ENCODE assay signal across 1 cellular context in genomic region chr14:91060472-91061308, GRCh38.
A peak's percentile ranks its signal among the peaks of the same experiment; 100 is the strongest.
TF ChIP-seq lines count a peak whose summit lies in the region.

TSS of gene RPS6KA5 (minus strand) at chr14:91060641. CDS start at chr14:91060434, 207 bp downstream.

TF ChIP-seq in K562, 482 proteins besides CTCF, POLR2A, EP300 and RAD21 (continued from another document and continues in another):
- TF ChIP-seq POLR2AphosphoS5 (IDR thresholded peaks at IDR 0.05; ENCODE audit: control insufficient read depth, insufficient read depth, low read depth, low read length) (peak; percentile 34; the same call in 1 of the 2 replicates), HOMEZ (CRISPR knock-in tag; IDR thresholded peaks at IDR 0.05) (no peak), ETV1 (tag; conservative IDR thresholded peaks at IDR 0.05; ENCODE audit: low read depth) (no peak), NBN (IDR thresholded peaks at IDR 0.05; ENCODE audit: low read depth) (no peak), HDAC6 (IDR thresholded peaks at IDR 0.05; ENCODE audit: low read depth, low read length) (no peak), PTBP1 (IDR thresholded peaks at IDR 0.05; ENCODE audit: low read depth, low read length) (no peak), CREB5 (CRISPR knock-in tag; IDR thresholded peaks at IDR 0.05) (no peak), BCL6 (CRISPR knock-in tag; IDR thresholded peaks at IDR 0.05) (no peak), MCM7 (IDR thresholded peaks at IDR 0.05) (no peak), NCOA4 (IDR thresholded peaks at IDR 0.05; ENCODE audit: partially characterized antibody) (no peak), FOXP1 (CRISPR knock-in tag; IDR thresholded peaks at IDR 0.05) (no peak), ZBTB43 (CRISPR knock-in tag; IDR thresholded peaks at IDR 0.05) (no peak), HMGN3 (IDR thresholded peaks at IDR 0.05; ENCODE audit: borderline replicate concordance, extremely low read depth, insufficient read length, low read depth, low read length) (no peak), ZNF696 (CRISPR knock-in tag; conservative IDR thresholded peaks at IDR 0.05) (no peak), CXXC5 (CRISPR knock-in tag; IDR thresholded peaks at IDR 0.05) (peak; percentile 78; the same call in 1 of the 2 replicates), ZFP1 (CRISPR knock-in tag; IDR thresholded peaks at IDR 0.05) (no peak), ZNF589 (CRISPR knock-in tag; IDR thresholded peaks at IDR 0.05; ENCODE audit: low read depth) (no peak), CHD2 (IDR thresholded peaks at IDR 0.05; ENCODE audit: low read depth, low read length) (peak; percentile 79), ARID2 (IDR thresholded peaks at IDR 0.05) (no peak), SAP30 (IDR thresholded peaks at IDR 0.05; ENCODE audit: borderline replicate concordance, insufficient read depth, low read depth, low read length, poor library complexity, severe bottlenecking) (peak; percentile 90), CBX2 (IDR thresholded peaks at IDR 0.05; ENCODE audit: insufficient read depth, low read length, poor library complexity, severe bottlenecking) (no peak), DLX4 (CRISPR knock-in tag; IDR thresholded peaks at IDR 0.05) (no peak), PML (IDR thresholded peaks at IDR 0.05; ENCODE audit: low read length) (peak; percentile 29; the same call in 1 of the 2 replicates), PURB (CRISPR knock-in tag; IDR thresholded peaks at IDR 0.05; ENCODE audit: low read depth) (no peak), SETDB1 (IDR thresholded peaks at IDR 0.05; ENCODE audit: low read length) (no peak), ARID4B (CRISPR knock-in tag; IDR thresholded peaks at IDR 0.05) (no peak), ZNF263 (CRISPR knock-in tag; IDR thresholded peaks at IDR 0.05; ENCODE audit: borderline replicate concordance) (no peak), KLF1 (tag; IDR thresholded peaks at IDR 0.05) (no peak), TAF7 (tag; IDR thresholded peaks at IDR 0.05) (peak; percentile 66; the same call in 1 of the 2 replicates), ZNF609 (CRISPR knock-in tag; IDR thresholded peaks at IDR 0.05; ENCODE audit: borderline replicate concordance) (no peak), ZNF140 (CRISPR knock-in tag; IDR thresholded peaks at IDR 0.05) (no peak), MCM5 (IDR thresholded peaks at IDR 0.05; ENCODE audit: low read depth) (no peak), NR3C1 (CRISPR knock-in tag; IDR thresholded peaks at IDR 0.05) (no peak), ZNF518B (CRISPR knock-in tag; IDR thresholded peaks at IDR 0.05) (no peak), ZNF830 (CRISPR knock-in tag; IDR thresholded peaks at IDR 0.05) (no peak), RBM25 (IDR thresholded peaks at IDR 0.05; ENCODE audit: low read depth, low read length, severe bottlenecking) (peak; percentile 85), SAFB (IDR thresholded peaks at IDR 0.05; ENCODE audit: borderline replicate concordance, low read depth, low read length) (no peak), NR2C2 (CRISPR knock-in tag; IDR thresholded peaks at IDR 0.05) (no peak), NR2C2 (tag; IDR thresholded peaks at IDR 0.05) (peak; percentile 68), CAMTA2 (CRISPR knock-in tag; conservative IDR thresholded peaks at IDR 0.05) (no peak), ZNF780A (CRISPR knock-in tag; IDR thresholded peaks at IDR 0.05) (no peak), SIX5 (IDR thresholded peaks at IDR 0.05; ENCODE audit: borderline replicate concordance in 1 of 2, insufficient read depth in 1 of 2, low read depth in 1 of 2, low read length in 2 of 2) (no peak), BRCA1 (IDR thresholded peaks at IDR 0.05) (no peak), BRCA1 (CRISPR knock-in tag; IDR thresholded peaks at IDR 0.05) (no peak), STAG1 (CRISPR knock-in tag; IDR thresholded peaks at IDR 0.05; ENCODE audit: borderline replicate concordance) (no peak), MBD1 (CRISPR knock-in tag; IDR thresholded peaks at IDR 0.05) (no peak), CGGBP1 (CRISPR knock-in tag; IDR thresholded peaks at IDR 0.05) (no peak), ESRRB (CRISPR knock-in tag; IDR thresholded peaks at IDR 0.05; ENCODE audit: borderline replicate concordance) (no peak), HEY1 (CRISPR knock-in tag; IDR thresholded peaks at IDR 0.05; ENCODE audit: borderline replicate concordance) (no peak), ZBED1 (IDR thresholded peaks at IDR 0.05) (no peak)
